Comparison of ENCODE assay signal across 9 cellular contexts in the genomic region with DNA sequence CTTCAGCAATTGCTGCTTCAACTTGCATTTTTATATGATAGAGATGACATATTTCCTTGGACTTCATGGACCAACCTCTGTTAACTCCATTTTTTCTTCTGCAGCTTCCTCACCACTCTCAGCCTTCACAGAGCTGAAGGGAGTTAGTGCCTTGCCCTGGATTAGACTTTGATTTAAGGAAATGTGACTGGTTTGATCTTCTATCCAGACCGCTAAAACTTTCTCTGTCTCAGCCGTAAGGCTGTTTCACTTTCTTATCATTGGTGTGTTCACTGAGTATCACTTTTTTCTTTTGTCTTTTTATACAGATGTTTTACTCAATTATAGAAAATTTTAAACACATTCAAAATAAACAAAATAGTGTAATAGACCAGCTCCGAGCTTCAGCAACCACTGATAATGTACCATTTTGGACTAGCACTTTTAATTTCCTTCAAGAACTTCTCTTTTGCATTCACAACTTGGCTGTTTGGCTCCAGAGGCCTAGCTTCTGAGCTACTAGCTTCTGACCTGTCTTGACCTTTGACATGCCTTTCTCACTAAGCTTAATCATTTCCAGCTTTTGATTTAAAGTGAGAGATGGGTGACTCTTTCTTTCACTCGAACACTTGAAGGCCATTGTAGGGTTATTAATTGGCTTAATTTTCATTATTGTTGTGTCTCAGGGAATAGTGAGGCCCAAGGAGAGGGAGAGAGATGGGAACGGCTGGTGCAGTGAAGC. TPM values are rescaled to one million over a fixed set of nuclear protein-coding genes. Genes with fewer than 3 reads are reported as not detected.
A peak's percentile ranks its signal among the peaks of the same experiment; 100 is the strongest.
DNase-seq lines count a peak whose midpoint lies in the region; ATAC-seq and TF ChIP-seq lines count a peak whose summit lies in the region.
"Had no signal": no experiment of that assay in that cellular context is flagged by ENCODE, and none has a peak within 500 bp of the region (broad histone marks: within the 10 kb centered on the region; RNA-seq: fewer than 3 reads in every experiment).

No MANE protein-coding gene starts in this region.

- DNase-seq in CD4-positive, alpha-beta memory T cell = peak; percentile 51 to 68 (median 57)
- DNase-seq in fibroblast of mammary gland (ENCODE audit: low read depth) (peak; percentile 25), HT-29 (ENCODE audit: low spot score) (no peak), ecto neural progenitor cell (ENCODE audit: low spot score) (no peak), NCI-H526 (lab: John Stamatoyannopoulos, UW) (no peak), NCI-H1105 (lab: John Stamatoyannopoulos, UW) (no peak)
- DNase-seq: NCI-H748 treated with DMSO at 0.1 percent for 48 hours had no signal

- ATAC-seq in GM19438 (IDR thresholded peaks at IDR 0.05; ENCODE audit: low read depth, unreplicated experiment) (peak; percentile 33), HG03469 (IDR thresholded peaks at IDR 0.05; ENCODE audit: unreplicated experiment) (peak; percentile 22)

- no peaks in the 10 kb centered on the region for H3K9me3 ChIP-seq in CD4-positive, alpha-beta memory T cell (ENCODE audit: control insufficient read depth in 1 of 2, low read length in 2 of 2)

- peaks cover 97% of the 10 kb centered on the region for H3K4me1 ChIP-seq in CD4-positive, alpha-beta memory T cell (ENCODE audit: insufficient read depth, low read length)

- H3K36me3 ChIP-seq in CD4-positive, alpha-beta memory T cell (ENCODE audit: insufficient read depth, low read length) = no peaks in the 10 kb centered on the region

- H3K4me1 Mint-ChIP-seq in CD4-positive, alpha-beta memory T cell = peaks cover 67 to 90% (median 80%) of the 10 kb centered on the region in 4 donors

- intact Hi-C loops in CD4-positive, alpha-beta memory T cell (cut with micrococcal nuclease) = loop anchor here (1.0 kb wide), 1 partner anchor 10 kb away; no protein-coding TSS in a partner anchor

- H3K27ac ChIP-seq in CD4-positive, alpha-beta memory T cell (ENCODE audit: low read depth, low read length) = peak overlapping the region; percentile 53

- CTCF ChIA-PET in CD4-positive, alpha-beta memory T cell (lab: Charles Lee; ENCODE audit: partially characterized antibody) = interaction anchor here (1.6 to 3.8 kb wide), 4 partner anchors 8 to 27 kb away, joined by 4 to 19 read pairs (median 12); a partner anchor contains a TSS

- H3K27ac Mint-ChIP-seq in CD4-positive, alpha-beta memory T cell = peak overlapping the region; percentile 90 to 97 (median 92)

- TF ChIP-seq CTCF in fibroblast of mammary gland (conservative IDR thresholded peaks at IDR 0.05; ENCODE audit: control insufficient read depth, insufficient read depth, low read depth, low read length) = no peak

- H3K4me3 ChIP-seq in CD4-positive, alpha-beta memory T cell (ENCODE audit: low read length in 2 of 2) = peak overlapping the region; percentile 21 to 37
- H3K4me3 ChIP-seq in fibroblast of mammary gland (ENCODE audit: control insufficient read depth, low read depth, low read length) = no peak overlapping the region

- H3K27me3 ChIP-seq in CD4-positive, alpha-beta memory T cell (ENCODE audit: insufficient read depth, low read length) = no peaks in the 10 kb centered on the region

- no peaks in the 10 kb centered on the region for H3K27me3 Mint-ChIP-seq in CD4-positive, alpha-beta memory T cell

- POLR2A ChIA-PET in CD4-positive, alpha-beta memory T cell (lab: Charles Lee; ENCODE audit: partially characterized antibody) = interaction anchor here (1.1 to 8.6 kb wide), 8 partner anchors 8 to 516 kb away, joined by 3 to 120 read pairs (median 5); a partner anchor contains a TSS

- H3K9me3 Mint-ChIP-seq in CD4-positive, alpha-beta memory T cell = no peaks in the 10 kb centered on the region

- peaks cover 0 to 2% of the 10 kb centered on the region in 2 donors for H3K36me3 Mint-ChIP-seq in CD4-positive, alpha-beta memory T cell

- H3K4me3 Mint-ChIP-seq in CD4-positive, alpha-beta memory T cell = peak overlapping the region; percentile 63 to 90 (median 88)

RNA-seq across cellular contexts. Expression of a gene that starts 9.3 kb away (rescaled TPM):
- 10 to 100 TPM; 56.9 to 63.8 TPM for total RNA-seq in CD4-positive, alpha-beta memory T cell
- 10 to 100 TPM; 53.5 to 57.6 TPM for polyA plus RNA-seq in CD4-positive, alpha-beta memory T cell
- total RNA-seq in HT-29 (2014; rRNA removed; shearing (Covaris generic)) = 13.7 and 14.2 TPM in 2 replicates

Comparison
In these comparisons a context has a peak if more than half of its experiments do, and no peak if none do; other contexts are left out.
1. DNase-seq: peak in CD4-positive, alpha-beta memory T cell (5 of 5) and fibroblast of mammary gland (single experiment); none in HT-29 (single experiment), ecto neural progenitor cell (single experiment), NCI-H526 (0 of 2) and NCI-H1105 (single experiment).